9 cellular contexts compared by ENCODE assay signal in the genomic region with DNA sequence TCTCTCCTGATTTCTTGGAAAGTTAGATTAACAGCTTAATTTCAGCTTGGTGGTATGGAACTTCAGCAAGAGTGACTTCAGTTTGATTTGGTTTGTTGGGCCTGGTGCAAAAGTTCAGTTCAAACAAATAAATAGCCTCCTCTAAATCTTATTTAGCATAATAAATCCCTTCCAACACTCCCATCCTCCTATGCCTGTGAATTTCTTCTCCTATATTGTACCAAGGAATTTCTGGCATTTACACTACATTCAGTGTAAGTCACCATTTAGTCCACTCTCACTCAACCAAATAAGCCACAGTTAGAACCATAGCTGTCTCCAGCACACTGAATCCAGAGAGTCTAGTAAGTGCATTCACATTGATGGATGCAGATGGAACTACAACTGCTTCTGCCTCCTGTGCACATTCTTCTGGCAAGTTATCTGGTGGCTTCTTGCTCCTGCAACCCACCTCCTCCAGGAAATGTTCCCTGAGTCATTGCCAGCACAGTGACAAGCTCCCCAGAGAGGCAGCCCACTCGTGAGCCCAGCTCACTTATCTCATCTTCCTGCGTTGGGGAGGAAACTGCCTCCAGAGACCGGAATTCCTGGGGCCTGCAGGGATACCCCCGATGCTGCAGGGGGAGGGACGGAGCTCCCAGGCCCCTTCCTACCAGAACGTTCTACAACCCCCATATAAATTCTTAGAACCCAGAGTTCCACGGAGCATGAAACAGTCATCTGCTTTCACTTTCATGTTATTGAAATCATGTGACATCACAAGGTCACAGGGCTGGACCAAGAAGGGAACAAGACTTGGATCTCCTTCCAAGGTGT.
A peak's percentile ranks its signal among the peaks of the same experiment; 100 is the strongest.
DNase-seq lines count a peak whose midpoint lies in the region; ATAC-seq and TF ChIP-seq lines count a peak whose summit lies in the region.
"Had no signal": no experiment of that assay in that cellular context is flagged by ENCODE, and none has a peak within 500 bp of the region (broad histone marks: within the 10 kb centered on the region; RNA-seq: fewer than 3 reads in every experiment).

No MANE protein-coding gene starts in this region.

- peaks cover 2% of the 10 kb centered on the region for H3K9me3 Mint-ChIP-seq in activated naive CD4-positive, alpha-beta T cell treated with anti-CD3 and anti-CD28 coated beads, Interleukin-2, amount 10 ng/mL, durations not matched to agents 7 days and 5 days

- 19 to 21% methylated on average over 7 of the region's 7 CpGs for WGBS in tibial nerve, 2 donors

- peaks cover 10% of the 10 kb centered on the region for H3K4me1 Mint-ChIP-seq in activated naive CD4-positive, alpha-beta T cell treated with anti-CD3 and anti-CD28 coated beads, Interleukin-2, amount 10 ng/mL, durations not matched to agents 7 days and 5 days

- CTCF ChIA-PET in activated naive CD4-positive, alpha-beta T cell treated with anti-CD3 and anti-CD28 coated beads, Interleukin-2, amount 10 ng/mL, durations not matched to agents 7 days and 5 days (lab: Charles Lee), result interaction anchor here (1.2 to 1.4 kb wide), 2 partner anchors 386 to 638 kb away, joined by 3 read pairs; no protein-coding TSS in a partner anchor

- H3K4me3 ChIP-seq in lower lobe of right lung (peak overlapping the region; percentile 45), tibial nerve (peak overlapping the region in 3 of 4 donors; percentile 20 to 40 (median 26))

- H3K9me3 ChIP-seq in lower lobe of right lung (no peaks in the 10 kb centered on the region), tibial nerve (no peaks in the 10 kb centered on the region)

- peak overlapping the region; percentile 7 for H3K27ac ChIP-seq in lower lobe of right lung
- H3K27ac ChIP-seq in tibial nerve, result peak overlapping the region in 2 of 4 donors; percentile 22 to 33
- H3K27ac ChIP-seq: 22Rv1 had no signal

- peak overlapping the region; percentile 78 for H3K27ac Mint-ChIP-seq in activated naive CD4-positive, alpha-beta T cell treated with anti-CD3 and anti-CD28 coated beads, Interleukin-2, amount 10 ng/mL, durations not matched to agents 7 days and 5 days

- peaks cover 7% of the 10 kb centered on the region for H3K27me3 Mint-ChIP-seq in activated naive CD4-positive, alpha-beta T cell treated with anti-CD3 and anti-CD28 coated beads, Interleukin-2, amount 10 ng/mL, durations not matched to agents 7 days and 5 days

- H3K4me1 ChIP-seq in lower lobe of right lung, result no peaks in the 10 kb centered on the region
- peaks cover 0 to 9% (median 0%) of the 10 kb centered on the region in 4 donors for H3K4me1 ChIP-seq in tibial nerve

- no peaks in the 10 kb centered on the region for H3K36me3 ChIP-seq in lower lobe of right lung
- H3K36me3 ChIP-seq in tibial nerve, result no peaks in the 10 kb centered on the region

- peak; percentile 72 for ATAC-seq in HG03520 (IDR thresholded peaks at IDR 0.05; ENCODE audit: unreplicated experiment)
- ATAC-seq in lower lobe of right lung, result peak in 1 of 2 donors; percentile 34
- no peak for ATAC-seq in GM18517 (IDR thresholded peaks at IDR 0.05; ENCODE audit: unreplicated experiment)

- TF ChIP-seq CTCF in lower lobe of right lung (IDR thresholded peaks at IDR 0.05) (no peak), tibial nerve (IDR thresholded peaks at IDR 0.05) (no peak)

- H3K4me3 Mint-ChIP-seq in activated naive CD4-positive, alpha-beta T cell treated with anti-CD3 and anti-CD28 coated beads, Interleukin-2, amount 10 ng/mL, durations not matched to agents 7 days and 5 days, result peak overlapping the region; percentile 70

- DNase-seq in DMS53 (lab: John Stamatoyannopoulos, UW), result peak; percentile 43
- no peak for DNase-seq in DMS53 treated with DMSO at 0.1 percent for 48 hours (lab: John Stamatoyannopoulos, UW; ENCODE audit: unreplicated experiment)
- DNase-seq in activated naive CD4-positive, alpha-beta T cell treated with anti-CD3 and anti-CD28 coated beads, Interleukin-2, amount 10 ng/mL, durations not matched to agents 7 days and 5 days, result peak; percentile 40
- no peak for DNase-seq in lower lobe of right lung
- no peak for DNase-seq in tibial nerve (ENCODE audit: low spot score in 2 of 2)
- DNase-seq in NCI-H226, result no peak

- TF ChIP-seq POLR2A in tibial nerve (IDR thresholded peaks at IDR 0.05), result no peak

- no peaks in the 10 kb centered on the region for H3K27me3 ChIP-seq in lower lobe of right lung (ENCODE audit: low read depth)
- no peaks in the 10 kb centered on the region for H3K27me3 ChIP-seq in tibial nerve

- intact Hi-C loops in lower lobe of right lung (cut with DNase I), result no loop called here

- H3K36me3 Mint-ChIP-seq in activated naive CD4-positive, alpha-beta T cell treated with anti-CD3 and anti-CD28 coated beads, Interleukin-2, amount 10 ng/mL, durations not matched to agents 7 days and 5 days, result no peaks in the 10 kb centered on the region

- TF ChIP-seq EP300 in tibial nerve (IDR thresholded peaks at IDR 0.05), result no peak

Comparison
In these comparisons a context has a peak if more than half of its experiments do, and no peak if none do; other contexts are left out.
1. DNase-seq: peak in DMS53 (single experiment) and activated naive CD4-positive, alpha-beta T cell treated with anti-CD3 and anti-CD28 coated beads, Interleukin-2, amount 10 ng/mL, durations not matched to agents 7 days and 5 days (single experiment); none in DMS53 treated with DMSO at 0.1 percent for 48 hours (single experiment), lower lobe of right lung (single experiment), tibial nerve (0 of 2) and NCI-H226 (single experiment).